8 cellular contexts compared by ENCODE assay signal in the genomic region with DNA sequence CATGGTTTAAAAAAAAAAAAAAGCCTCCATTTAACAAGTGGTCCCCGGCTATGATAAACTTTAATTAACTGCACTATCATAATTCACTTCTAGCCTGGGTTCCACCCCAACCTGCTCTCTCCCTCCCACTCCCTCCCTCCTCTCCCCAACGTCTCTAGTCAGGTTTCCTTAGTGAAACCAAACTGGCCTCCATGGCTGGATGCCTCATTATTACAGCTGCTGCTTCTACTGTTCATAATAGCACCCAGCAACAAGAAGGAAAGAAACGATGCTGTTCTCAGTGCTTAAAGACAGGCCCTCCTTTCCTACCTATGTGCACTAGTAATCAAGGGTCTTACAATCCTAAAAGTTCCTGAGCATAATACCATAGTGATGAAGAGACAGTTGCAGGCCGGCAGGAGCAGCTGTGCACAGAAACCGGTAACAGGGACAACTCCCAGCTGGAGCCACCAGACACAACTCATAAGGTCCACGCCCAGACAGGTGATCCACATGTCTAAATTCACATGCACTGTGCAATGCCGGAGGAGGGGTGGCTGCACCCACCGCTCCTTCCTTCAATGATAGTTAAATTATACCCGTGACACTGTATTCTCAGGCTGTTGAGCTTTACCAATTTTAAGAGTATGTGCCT. TPM values are rescaled to one million over a fixed set of nuclear protein-coding genes. Genes with fewer than 3 reads are reported as not detected.
DNase-seq lines count a peak whose midpoint lies in the region; ATAC-seq lines count a peak whose summit lies in the region.

No MANE protein-coding gene starts in this region.

- no peaks in the 10 kb centered on the region for H3K27me3 ChIP-seq in CD4-positive, CD25-positive, alpha-beta regulatory T cell (ENCODE audit: control insufficient read depth, insufficient read depth, low read length)
- no peaks in the 10 kb centered on the region for H3K27me3 ChIP-seq in duodenal mucosa (ENCODE audit: control insufficient read depth in 1 of 2, insufficient read depth in 2 of 2, low read length in 2 of 2)

- H3K4me1 ChIP-seq in CD4-positive, CD25-positive, alpha-beta regulatory T cell (ENCODE audit: control insufficient read depth, insufficient read depth, low read length, poor library complexity, severe bottlenecking) = peaks cover 42% of the 10 kb centered on the region
- peaks cover 36 to 38% of the 10 kb centered on the region in 2 donors for H3K4me1 ChIP-seq in duodenal mucosa (ENCODE audit: control insufficient read depth in 1 of 2, insufficient read depth in 2 of 2, low read length in 2 of 2)

- no peaks in the 10 kb centered on the region for H3K36me3 ChIP-seq in CD4-positive, CD25-positive, alpha-beta regulatory T cell (ENCODE audit: control insufficient read depth, insufficient read depth, low read length)
- H3K36me3 ChIP-seq in duodenal mucosa (ENCODE audit: control insufficient read depth in 1 of 2, insufficient read depth in 2 of 2, low read length in 2 of 2) = no peaks in the 10 kb centered on the region

- no peak for DNase-seq in CD4-positive, CD25-positive, alpha-beta regulatory T cell
- peak; percentile 62 for DNase-seq in NCI-H187 treated with DMSO at 0.1 percent for 48 hours (lab: John Stamatoyannopoulos, UW)
- no peak for DNase-seq in AG08395 (ENCODE audit: low spot score)
- DNase-seq in dermis blood vessel endothelial cell = no peak

- no peak for ATAC-seq in CD4-positive, CD25-positive, alpha-beta regulatory T cell (ENCODE audit: low read depth in 2 of 2)
- ATAC-seq in GM19452 (IDR thresholded peaks at IDR 0.05; ENCODE audit: unreplicated experiment) = peak; percentile 48
- ATAC-seq in GM19023 (IDR thresholded peaks at IDR 0.05; ENCODE audit: unreplicated experiment) = no peak

- H3K4me1 Mint-ChIP-seq in CD4-positive, CD25-positive, alpha-beta regulatory T cell = peaks cover 16 to 45% (median 28%) of the 10 kb centered on the region in 4 donors
- peaks cover 51% of the 10 kb centered on the region for H3K4me1 Mint-ChIP-seq in stimulated activated naive CD8-positive, alpha-beta T cell treated with anti-CD3 and anti-CD28 coated beads, Interleukin-15, Interleukin-2, amounts not matched to agents 100 ng/mL and 50 ng/mL, for 24 hours (ENCODE audit: low read depth)

- peak overlapping the region in 2 of 4 donors; percentile 23 to 73 for H3K4me3 Mint-ChIP-seq in CD4-positive, CD25-positive, alpha-beta regulatory T cell
- peak overlapping the region; percentile 53 for H3K4me3 Mint-ChIP-seq in stimulated activated naive CD8-positive, alpha-beta T cell treated with anti-CD3 and anti-CD28 coated beads, Interleukin-15, Interleukin-2, amounts not matched to agents 100 ng/mL and 50 ng/mL, for 24 hours

- H3K36me3 Mint-ChIP-seq in CD4-positive, CD25-positive, alpha-beta regulatory T cell = peaks cover 7% of the 10 kb centered on the region
- H3K36me3 Mint-ChIP-seq in stimulated activated naive CD8-positive, alpha-beta T cell treated with anti-CD3 and anti-CD28 coated beads, Interleukin-15, Interleukin-2, amounts not matched to agents 100 ng/mL and 50 ng/mL, for 24 hours (ENCODE audit: low read depth) = peaks cover 17% of the 10 kb centered on the region

- peak overlapping the region in 2 of 3 donors; percentile 2 to 84 for H3K27ac Mint-ChIP-seq in CD4-positive, CD25-positive, alpha-beta regulatory T cell
- H3K27ac Mint-ChIP-seq in stimulated activated naive CD8-positive, alpha-beta T cell treated with anti-CD3 and anti-CD28 coated beads, Interleukin-15, Interleukin-2, amounts not matched to agents 100 ng/mL and 50 ng/mL, for 24 hours = peak overlapping the region; percentile 59

- no peak overlapping the region for H3K27ac ChIP-seq in CD4-positive, CD25-positive, alpha-beta regulatory T cell (ENCODE audit: insufficient read depth, low read length, poor library complexity, severe bottlenecking)
- H3K27ac ChIP-seq in duodenal mucosa (ENCODE audit: low read depth, low read length) = peak overlapping the region; percentile 15

- no peaks in the 10 kb centered on the region for H3K9me3 ChIP-seq in CD4-positive, CD25-positive, alpha-beta regulatory T cell (ENCODE audit: control insufficient read depth in 2 of 2, low read length in 2 of 2)
- H3K9me3 ChIP-seq in duodenal mucosa (ENCODE audit: control insufficient read depth in 1 of 2, low read length in 2 of 2) = no peaks in the 10 kb centered on the region

- peaks cover 5% of the 10 kb centered on the region for H3K27me3 Mint-ChIP-seq in CD4-positive, CD25-positive, alpha-beta regulatory T cell
- no peaks in the 10 kb centered on the region for H3K27me3 Mint-ChIP-seq in stimulated activated naive CD8-positive, alpha-beta T cell treated with anti-CD3 and anti-CD28 coated beads, Interleukin-15, Interleukin-2, amounts not matched to agents 100 ng/mL and 50 ng/mL, for 24 hours

- no peak overlapping the region for H3K4me3 ChIP-seq in CD4-positive, CD25-positive, alpha-beta regulatory T cell (ENCODE audit: low read depth, low read length)
- no peak overlapping the region for H3K4me3 ChIP-seq in duodenal mucosa (ENCODE audit: low read depth in 1 of 2, low read length in 2 of 2)

- peaks cover 0 to 2% (median 0%) of the 10 kb centered on the region in 7 donors for H3K9me3 Mint-ChIP-seq in CD4-positive, CD25-positive, alpha-beta regulatory T cell
- H3K9me3 Mint-ChIP-seq in stimulated activated naive CD8-positive, alpha-beta T cell treated with anti-CD3 and anti-CD28 coated beads, Interleukin-15, Interleukin-2, amounts not matched to agents 100 ng/mL and 50 ng/mL, for 24 hours = no peaks in the 10 kb centered on the region

- no peak overlapping the region for H3K9ac ChIP-seq in duodenal mucosa (ENCODE audit: low read depth in 1 of 2, low read length in 2 of 2)

RNA-seq across cellular contexts. Expression of gene IRF2BPL, which starts 6.2 kb away (rescaled TPM):
- 48.9 TPM for total RNA-seq in CD4-positive, CD25-positive, alpha-beta regulatory T cell
- polyA plus RNA-seq in CD4-positive, CD25-positive, alpha-beta regulatory T cell = 1 to 10 TPM; 2.2 to 6.7 (median 4.0) TPM
- 11.6 and 17.9 TPM in 2 replicates for total RNA-seq in dermis blood vessel endothelial cell
